Comparison of ENCODE assay signal across 16 cellular contexts in the genomic region with DNA sequence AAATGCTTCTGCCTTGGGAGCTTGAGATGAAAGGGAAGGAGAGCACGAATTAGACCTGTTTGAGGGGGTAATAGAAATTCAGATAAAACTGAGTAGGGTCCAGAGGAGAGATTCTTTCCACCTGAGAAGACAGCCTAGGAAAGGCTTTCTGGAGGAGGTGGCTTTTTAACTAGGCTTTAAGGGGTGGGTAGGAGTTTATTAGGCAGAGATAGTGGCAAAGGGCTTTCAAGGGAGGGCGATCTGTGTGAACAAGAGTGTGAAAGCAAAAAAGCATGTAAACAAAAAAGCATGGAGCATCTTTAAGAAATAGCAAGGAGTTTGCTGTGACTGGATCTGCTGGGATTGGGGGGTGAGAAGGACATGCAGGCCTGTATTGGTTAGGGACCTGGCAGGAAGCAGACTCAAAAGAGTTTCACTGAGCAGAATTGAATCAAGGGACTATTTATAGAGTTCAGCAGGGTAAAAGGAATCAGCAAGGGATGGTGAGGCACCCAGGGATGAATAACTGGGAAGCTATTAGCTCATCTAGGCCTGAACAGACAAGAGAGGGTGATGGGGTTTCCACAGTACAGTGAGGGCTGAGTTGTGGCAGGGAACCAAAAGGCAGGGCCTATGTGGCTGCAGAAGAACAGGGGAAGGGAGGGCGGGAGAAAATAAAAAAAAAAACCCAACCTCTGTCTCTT. TPM values are rescaled to one million over a fixed set of nuclear protein-coding genes. Genes with fewer than 3 reads are reported as not detected.
DNase-seq lines count a peak whose midpoint lies in the region; ATAC-seq and TF ChIP-seq lines count a peak whose summit lies in the region.
"Had no signal": no experiment of that assay in that cellular context is flagged by ENCODE, and none has a peak within 500 bp of the region (broad histone marks: within the 10 kb centered on the region; RNA-seq: fewer than 3 reads in every experiment).

No MANE protein-coding gene starts in this region.

- no peaks in the 10 kb centered on the region; the same call in 1 of the 2 replicates for H3K36me3 ChIP-seq in GM23248 (ENCODE audit: low read depth)
- no peaks in the 10 kb centered on the region for H3K36me3 ChIP-seq in hepatocyte (replicated peaks; ENCODE audit: insufficient read depth, low read depth)
- no peaks in the 10 kb centered on the region for H3K36me3 ChIP-seq in stomach smooth muscle (ENCODE audit: control insufficient read depth in 2 of 2, insufficient read depth in 2 of 2, low read length in 2 of 2)
- H3K36me3 ChIP-seq: gastroesophageal sphincter had no signal

- H3K79me2 ChIP-seq in GM23248 (ENCODE audit: insufficient read depth) (peaks cover 72% of the 10 kb centered on the region), hepatocyte (peaks cover 27% of the 10 kb centered on the region)

- H3K4me3 ChIP-seq in GM23248 (peak overlapping the region; percentile 30), hepatocyte (no peak overlapping the region), stomach smooth muscle (ENCODE audit: low read length in 2 of 2) (no peak overlapping the region)
- H3K4me3 ChIP-seq: gastroesophageal sphincter, GM12878 had no signal

- peaks cover 43% of the 10 kb centered on the region for H3K4me1 ChIP-seq in GM23248 (ENCODE audit: insufficient read depth)
- H3K4me1 ChIP-seq in hepatocyte (ENCODE audit: insufficient read depth): peaks cover 36% of the 10 kb centered on the region
- H3K4me1 ChIP-seq in stomach smooth muscle (ENCODE audit: control insufficient read depth, insufficient read depth, low read length): no peaks in the 10 kb centered on the region
- H3K4me1 ChIP-seq: gastroesophageal sphincter had no signal

- no peak for TF ChIP-seq CTCF in hepatocyte (IDR thresholded peaks at IDR 0.05; ENCODE audit: poor library complexity)

- H3K9me3 ChIP-seq in GM23248 (ENCODE audit: low read depth) (no peaks in the 10 kb centered on the region), hepatocyte (ENCODE audit: low read depth) (no peaks in the 10 kb centered on the region), stomach smooth muscle (ENCODE audit: control insufficient read depth in 2 of 2, low read length in 2 of 2) (no peaks in the 10 kb centered on the region)
- H3K9me3 ChIP-seq: gastroesophageal sphincter had no signal

- H4K20me1 ChIP-seq in GM23248 (ENCODE audit: insufficient read depth) (no peaks in the 10 kb centered on the region), hepatocyte (ENCODE audit: insufficient read depth, poor library complexity, severe bottlenecking) (no peaks in the 10 kb centered on the region)

- H2AFZ ChIP-seq in GM23248 (no peak overlapping the region), hepatocyte (no peak overlapping the region)

- peak overlapping the region; percentile 66 for H3K4me2 ChIP-seq in GM23248 (ENCODE audit: unreplicated experiment)
- H3K4me2 ChIP-seq in hepatocyte: peak overlapping the region; percentile 43

- WGBS in GM23248 (ENCODE audit: low coverage in 1 of 2, low lambda C conversion rate in 2 of 2, missing lambda C conversion rate in 2 of 2), 2 experiments: 67 to 73% methylated on average over 2 to 3 of the region's 3 CpGs
- WGBS in hepatocyte (ENCODE audit: low lambda C conversion rate, missing lambda C conversion rate): 78% methylated on average over 3 of the region's 3 CpGs

- in situ Hi-C loops in GM23248 (cut with MboI): no loop called here

- H3K27me3 ChIP-seq in GM23248 (replicated peaks; ENCODE audit: insufficient read depth) (no peaks in the 10 kb centered on the region), hepatocyte (no peaks in the 10 kb centered on the region), stomach smooth muscle (ENCODE audit: control insufficient read depth in 1 of 2, insufficient read depth in 2 of 2, low read length in 2 of 2) (no peaks in the 10 kb centered on the region)
- H3K27me3 ChIP-seq: gastroesophageal sphincter had no signal

- H3K9me2 ChIP-seq in GM23248 (ENCODE audit: insufficient read depth): no peaks in the 10 kb centered on the region
- H3K9me2 ChIP-seq in hepatocyte (replicated peaks; ENCODE audit: insufficient read depth): no peaks in the 10 kb centered on the region

- peak overlapping the region; percentile 65 for H3K9ac ChIP-seq in GM23248
- H3K9ac ChIP-seq in stomach smooth muscle (ENCODE audit: low read length in 2 of 2): no peak overlapping the region

- ATAC-seq in GM18519 (IDR thresholded peaks at IDR 0.05; ENCODE audit: low FRiP score, unreplicated experiment): no peak
- ATAC-seq: gastroesophageal sphincter, GM12878 had no signal

- H3K27ac ChIP-seq in GM23248 (peak overlapping the region; percentile 90), hepatocyte (peak overlapping the region; percentile 87), stomach smooth muscle (ENCODE audit: low read length) (peak overlapping the region; percentile 13)
- H3K27ac ChIP-seq: gastroesophageal sphincter had no signal

- peak; percentile 96 for DNase-seq in GM23248
- peak; percentile 52 for DNase-seq in astrocyte of the hippocampus (ENCODE audit: low read depth, low spot score)
- no peak for DNase-seq in hepatocyte (ENCODE audit: low spot score)
- no peak for DNase-seq in NCI-H2029 treated with DMSO at 0.1 percent for 48 hours (lab: John Stamatoyannopoulos, UW)
- no peak for DNase-seq in RKO (ENCODE audit: low spot score)
- DNase-seq in NCI-H1417 (lab: John Stamatoyannopoulos, UW): no peak
- DNase-seq: activated B cell treated with CpG ODN at 0.5 μM for 24 hours; activated CD8-positive, alpha-beta memory T cell treated with anti-CD3 and anti-CD28 coated beads, Interleukin-2, amount 50 U/mL, for 48 hours; activated naive CD8-positive, alpha-beta T cell treated with anti-CD3 and anti-CD28 coated beads for 36 hours; KBM-7; NK-92 treated with Interleukin-12 subunit alpha and Interleukin-12 subunit beta, amount 100 ng/mL, for 24 hours had no signal

- H3F3A ChIP-seq in GM23248 (ENCODE audit: insufficient read depth): peaks cover 40% of the 10 kb centered on the region

RNA-seq across cellular contexts. Expression of a gene that starts 18.8 kb away (rescaled TPM):
- 45.4 and 47.6 TPM in 2 replicates for total RNA-seq in GM23248 (2014; rRNA removed; shearing (Covaris generic))
- 34.6 and 36.3 TPM in 2 replicates for polyA plus RNA-seq in GM23248 (2016; fragmentation: Nextera tagmentation; extraction: Ambion mirVana)
- 50.7 and 52.9 TPM in 2 replicates for total RNA-seq in hepatocyte
- polyA plus RNA-seq in hepatocyte: 27.7 and 36.1 TPM in 2 replicates
- total RNA-seq: skeletal muscle tissue had no signal

Comparison
In these comparisons a context has a peak if more than half of its experiments do, and no peak if none do; other contexts are left out.
1. DNase-seq: peak in GM23248 (single experiment) and astrocyte of the hippocampus (single experiment); none in hepatocyte (single experiment), NCI-H2029 treated with DMSO at 0.1 percent for 48 hours (single experiment), RKO (single experiment) and NCI-H1417 (0 of 3).
2. H3K27ac ChIP-seq: peak in every context shown above with its lines; median percentile 90 in GM23248; 87 in hepatocyte; 13 in stomach smooth muscle.